1 cellular context compared by ENCODE assay signal in the genomic region with DNA sequence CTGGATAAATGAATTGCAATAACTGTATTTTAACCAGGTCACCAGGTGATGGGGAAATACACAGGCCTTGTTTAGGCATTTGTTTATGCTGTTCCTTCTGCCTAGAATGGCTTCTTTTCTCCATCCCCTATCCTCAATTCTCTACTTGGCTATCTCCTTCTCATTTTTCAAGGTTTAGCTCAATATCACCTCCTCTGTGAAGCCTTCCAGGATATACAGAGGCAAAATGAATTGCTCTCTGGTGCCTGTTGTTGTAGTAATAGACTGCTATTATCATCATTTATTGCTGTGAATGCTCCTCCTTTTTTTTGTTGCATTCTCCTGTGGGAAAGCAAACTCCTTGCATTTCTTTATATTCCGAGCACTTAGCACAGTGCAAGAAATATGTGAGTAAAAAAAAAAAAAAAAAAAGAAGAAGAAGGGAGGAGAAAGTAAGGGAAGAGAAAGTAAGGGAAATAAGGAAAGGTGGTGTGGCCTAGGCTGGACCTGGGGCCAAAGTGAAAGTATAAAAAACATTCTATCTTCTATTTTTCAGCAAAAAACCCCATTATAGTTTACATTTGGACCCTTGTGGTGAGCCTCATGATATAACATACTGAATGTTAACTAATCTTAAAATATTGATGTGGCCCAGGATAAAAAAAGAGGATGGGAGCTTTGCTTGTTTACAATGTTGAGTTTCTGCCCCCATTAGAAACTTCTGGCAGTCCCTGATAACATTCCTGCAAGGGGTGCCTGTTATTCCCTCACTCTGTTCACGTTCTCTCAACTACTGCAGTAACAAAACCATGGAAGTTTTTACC.
TF ChIP-seq lines count a peak whose summit lies in the region.

No MANE protein-coding gene starts in this region.

TF ChIP-seq in K562, 482 proteins besides CTCF, POLR2A, EP300 and RAD21 (continued from another document and continues in another):
- TF ChIP-seq, protein P1, sequence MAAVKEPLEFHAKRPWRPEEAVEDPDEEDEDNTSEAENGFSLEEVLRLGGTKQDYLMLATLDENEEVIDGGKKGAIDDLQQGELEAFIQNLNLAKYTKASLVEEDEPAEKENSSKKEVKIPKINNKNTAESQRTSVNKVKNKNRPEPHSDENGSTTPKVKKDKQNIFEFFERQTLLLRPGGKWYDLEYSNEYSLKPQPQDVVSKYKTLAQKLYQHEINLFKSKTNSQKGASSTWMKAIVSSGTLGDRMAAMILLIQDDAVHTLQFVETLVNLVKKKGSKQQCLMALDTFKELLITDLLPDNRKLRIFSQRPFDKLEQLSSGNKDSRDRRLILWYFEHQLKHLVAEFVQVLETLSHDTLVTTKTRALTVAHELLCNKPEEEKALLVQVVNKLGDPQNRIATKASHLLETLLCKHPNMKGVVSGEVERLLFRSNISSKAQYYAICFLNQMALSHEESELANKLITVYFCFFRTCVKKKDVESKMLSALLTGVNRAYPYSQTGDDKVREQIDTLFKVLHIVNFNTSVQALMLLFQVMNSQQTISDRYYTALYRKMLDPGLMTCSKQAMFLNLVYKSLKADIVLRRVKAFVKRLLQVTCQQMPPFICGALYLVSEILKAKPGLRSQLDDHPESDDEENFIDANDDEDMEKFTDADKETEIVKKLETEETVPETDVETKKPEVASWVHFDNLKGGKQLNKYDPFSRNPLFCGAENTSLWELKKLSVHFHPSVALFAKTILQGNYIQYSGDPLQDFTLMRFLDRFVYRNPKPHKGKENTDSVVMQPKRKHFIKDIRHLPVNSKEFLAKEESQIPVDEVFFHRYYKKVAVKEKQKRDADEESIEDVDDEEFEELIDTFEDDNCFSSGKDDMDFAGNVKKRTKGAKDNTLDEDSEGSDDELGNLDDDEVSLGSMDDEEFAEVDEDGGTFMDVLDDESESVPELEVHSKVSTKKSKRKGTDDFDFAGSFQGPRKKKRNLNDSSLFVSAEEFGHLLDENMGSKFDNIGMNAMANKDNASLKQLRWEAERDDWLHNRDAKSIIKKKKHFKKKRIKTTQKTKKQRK (IDR thresholded peaks at IDR 0.05; ENCODE audit: borderline replicate concordance, low read depth, low read length): no peak
- TF ChIP-seq JUN (IDR thresholded peaks at IDR 0.05; ENCODE audit: borderline replicate concordance, low read depth, low read length) (no peak), JUN (CRISPR knock-in tag; IDR thresholded peaks at IDR 0.05; ENCODE audit: borderline replicate concordance) (no peak), SRSF7 (optimal IDR thresholded peaks at IDR 0.05; ENCODE audit: low read depth, low read length) (no peak), BCOR (IDR thresholded peaks at IDR 0.05) (0 out of 2 replicates have a peak, but pooled peaks have one; percentile 30), MEIS2 (IDR thresholded peaks at IDR 0.05; ENCODE audit: partially characterized antibody) (no peak), RFX7 (CRISPR knock-in tag; IDR thresholded peaks at IDR 0.05) (no peak), RBM34 (IDR thresholded peaks at IDR 0.05; ENCODE audit: borderline replicate concordance, insufficient read depth, low read length) (no peak), NFYB (IDR thresholded peaks at IDR 0.05; ENCODE audit: extremely low read depth, insufficient read length) (no peak), NCOA1 (IDR thresholded peaks at IDR 0.05; ENCODE audit: low read depth) (0 out of 2 replicates have a peak, but pooled peaks have one; percentile 28), SMARCA5 (IDR thresholded peaks at IDR 0.05) (peak; percentile 54; the same call in 1 of the 2 replicates), FOXK2 (conservative IDR thresholded peaks at IDR 0.05 in 1 of 2, IDR thresholded peaks at IDR 0.05 in 1 of 2; ENCODE audit: low read depth in 2 of 2) (peak; percentile 91 to 92), NCOR1 (IDR thresholded peaks at IDR 0.05) (peak; percentile 66), POLR2B (IDR thresholded peaks at IDR 0.05; ENCODE audit: low read depth, partially characterized antibody) (no peak), NEUROD1 (IDR thresholded peaks at IDR 0.05; ENCODE audit: borderline replicate concordance, low read depth, low read length, partially characterized antibody) (peak; percentile 35), BHLHE40 (IDR thresholded peaks at IDR 0.05; ENCODE audit: low read length) (peak; percentile 55; the same call in 1 of the 2 replicates), CBX3 (IDR thresholded peaks at IDR 0.05; ENCODE audit: borderline replicate concordance in 1 of 2, low read length in 2 of 2) (no peak), PHB (CRISPR knock-in tag; IDR thresholded peaks at IDR 0.05) (no peak), PURB (CRISPR knock-in tag; IDR thresholded peaks at IDR 0.05; ENCODE audit: low read depth) (no peak), PHF20 (IDR thresholded peaks at IDR 0.05; ENCODE audit: partially characterized antibody) (no peak), KHSRP (IDR thresholded peaks at IDR 0.05) (no peak), SMARCE1 (IDR thresholded peaks at IDR 0.05) (peak; percentile 83; the same call in 1 of the 2 replicates), RBM25 (IDR thresholded peaks at IDR 0.05; ENCODE audit: low read depth, low read length, severe bottlenecking) (peak; percentile 87), CEBPB (tag; IDR thresholded peaks at IDR 0.05) (no peak), CBFA2T2 (conservative IDR thresholded peaks at IDR 0.05) (peak; percentile 67), ZNF445 (CRISPR knock-in tag; IDR thresholded peaks at IDR 0.05; ENCODE audit: low read depth) (no peak), HMG20B (CRISPR knock-in tag; IDR thresholded peaks at IDR 0.05) (no peak), MAFF (IDR thresholded peaks at IDR 0.05; ENCODE audit: low read length) (no peak), KLF6 (CRISPR knock-in tag; IDR thresholded peaks at IDR 0.05; ENCODE audit: borderline replicate concordance) (no peak), ZKSCAN1 (IDR thresholded peaks at IDR 0.05; ENCODE audit: low read depth, low read length) (no peak), JUND (IDR thresholded peaks at IDR 0.05; ENCODE audit: borderline replicate concordance, low read depth, low read length) (no peak), JUND (tag; IDR thresholded peaks at IDR 0.05; ENCODE audit: borderline replicate concordance, low read depth, low read length) (peak; percentile 11; the same call in 1 of the 3 replicates), HDAC2 (IDR thresholded peaks at IDR 0.05) (0 out of 2 replicates have a peak, but pooled peaks have one; percentile 16), NCOA4 (IDR thresholded peaks at IDR 0.05; ENCODE audit: partially characterized antibody) (no peak), FOXJ2 (tag; IDR thresholded peaks at IDR 0.05) (0 out of 2 replicates have a peak, but pooled peaks have one; percentile 18), ZNF668 (CRISPR knock-in tag; IDR thresholded peaks at IDR 0.05) (no peak), ETV5 (CRISPR knock-in tag; IDR thresholded peaks at IDR 0.05; ENCODE audit: low read depth) (no peak)
- TF ChIP-seq, protein P2, sequence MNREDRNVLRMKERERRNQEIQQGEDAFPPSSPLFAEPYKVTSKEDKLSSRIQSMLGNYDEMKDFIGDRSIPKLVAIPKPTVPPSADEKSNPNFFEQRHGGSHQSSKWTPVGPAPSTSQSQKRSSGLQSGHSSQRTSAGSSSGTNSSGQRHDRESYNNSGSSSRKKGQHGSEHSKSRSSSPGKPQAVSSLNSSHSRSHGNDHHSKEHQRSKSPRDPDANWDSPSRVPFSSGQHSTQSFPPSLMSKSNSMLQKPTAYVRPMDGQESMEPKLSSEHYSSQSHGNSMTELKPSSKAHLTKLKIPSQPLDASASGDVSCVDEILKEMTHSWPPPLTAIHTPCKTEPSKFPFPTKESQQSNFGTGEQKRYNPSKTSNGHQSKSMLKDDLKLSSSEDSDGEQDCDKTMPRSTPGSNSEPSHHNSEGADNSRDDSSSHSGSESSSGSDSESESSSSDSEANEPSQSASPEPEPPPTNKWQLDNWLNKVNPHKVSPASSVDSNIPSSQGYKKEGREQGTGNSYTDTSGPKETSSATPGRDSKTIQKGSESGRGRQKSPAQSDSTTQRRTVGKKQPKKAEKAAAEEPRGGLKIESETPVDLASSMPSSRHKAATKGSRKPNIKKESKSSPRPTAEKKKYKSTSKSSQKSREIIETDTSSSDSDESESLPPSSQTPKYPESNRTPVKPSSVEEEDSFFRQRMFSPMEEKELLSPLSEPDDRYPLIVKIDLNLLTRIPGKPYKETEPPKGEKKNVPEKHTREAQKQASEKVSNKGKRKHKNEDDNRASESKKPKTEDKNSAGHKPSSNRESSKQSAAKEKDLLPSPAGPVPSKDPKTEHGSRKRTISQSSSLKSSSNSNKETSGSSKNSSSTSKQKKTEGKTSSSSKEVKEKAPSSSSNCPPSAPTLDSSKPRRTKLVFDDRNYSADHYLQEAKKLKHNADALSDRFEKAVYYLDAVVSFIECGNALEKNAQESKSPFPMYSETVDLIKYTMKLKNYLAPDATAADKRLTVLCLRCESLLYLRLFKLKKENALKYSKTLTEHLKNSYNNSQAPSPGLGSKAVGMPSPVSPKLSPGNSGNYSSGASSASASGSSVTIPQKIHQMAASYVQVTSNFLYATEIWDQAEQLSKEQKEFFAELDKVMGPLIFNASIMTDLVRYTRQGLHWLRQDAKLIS (CRISPR knock-in tag; IDR thresholded peaks at IDR 0.05): no peak
- TF ChIP-seq, protein P3, sequence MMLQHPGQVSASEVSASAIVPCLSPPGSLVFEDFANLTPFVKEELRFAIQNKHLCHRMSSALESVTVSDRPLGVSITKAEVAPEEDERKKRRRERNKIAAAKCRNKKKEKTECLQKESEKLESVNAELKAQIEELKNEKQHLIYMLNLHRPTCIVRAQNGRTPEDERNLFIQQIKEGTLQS (IDR thresholded peaks at IDR 0.05): no peak
- TF ChIP-seq, protein P3 (CRISPR knock-in tag; conservative IDR thresholded peaks at IDR 0.05): no peak
- TF ChIP-seq, protein P4, sequence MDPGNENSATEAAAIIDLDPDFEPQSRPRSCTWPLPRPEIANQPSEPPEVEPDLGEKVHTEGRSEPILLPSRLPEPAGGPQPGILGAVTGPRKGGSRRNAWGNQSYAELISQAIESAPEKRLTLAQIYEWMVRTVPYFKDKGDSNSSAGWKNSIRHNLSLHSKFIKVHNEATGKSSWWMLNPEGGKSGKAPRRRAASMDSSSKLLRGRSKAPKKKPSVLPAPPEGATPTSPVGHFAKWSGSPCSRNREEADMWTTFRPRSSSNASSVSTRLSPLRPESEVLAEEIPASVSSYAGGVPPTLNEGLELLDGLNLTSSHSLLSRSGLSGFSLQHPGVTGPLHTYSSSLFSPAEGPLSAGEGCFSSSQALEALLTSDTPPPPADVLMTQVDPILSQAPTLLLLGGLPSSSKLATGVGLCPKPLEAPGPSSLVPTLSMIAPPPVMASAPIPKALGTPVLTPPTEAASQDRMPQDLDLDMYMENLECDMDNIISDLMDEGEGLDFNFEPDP (CRISPR knock-in tag; IDR thresholded peaks at IDR 0.05): no peak
- TF ChIP-seq, protein P5, sequence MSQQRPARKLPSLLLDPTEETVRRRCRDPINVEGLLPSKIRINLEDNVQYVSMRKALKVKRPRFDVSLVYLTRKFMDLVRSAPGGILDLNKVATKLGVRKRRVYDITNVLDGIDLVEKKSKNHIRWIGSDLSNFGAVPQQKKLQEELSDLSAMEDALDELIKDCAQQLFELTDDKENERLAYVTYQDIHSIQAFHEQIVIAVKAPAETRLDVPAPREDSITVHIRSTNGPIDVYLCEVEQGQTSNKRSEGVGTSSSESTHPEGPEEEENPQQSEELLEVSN (IDR thresholded peaks at IDR 0.05; ENCODE audit: borderline replicate concordance in 1 of 2, extremely low read depth in 1 of 2, insufficient read depth in 1 of 2, insufficient read length in 1 of 2, low read depth in 1 of 2, low read length in 1 of 2, poor library complexity in 1 of 2, severe bottlenecking in 1 of 2): no peak
- TF ChIP-seq, protein P6, sequence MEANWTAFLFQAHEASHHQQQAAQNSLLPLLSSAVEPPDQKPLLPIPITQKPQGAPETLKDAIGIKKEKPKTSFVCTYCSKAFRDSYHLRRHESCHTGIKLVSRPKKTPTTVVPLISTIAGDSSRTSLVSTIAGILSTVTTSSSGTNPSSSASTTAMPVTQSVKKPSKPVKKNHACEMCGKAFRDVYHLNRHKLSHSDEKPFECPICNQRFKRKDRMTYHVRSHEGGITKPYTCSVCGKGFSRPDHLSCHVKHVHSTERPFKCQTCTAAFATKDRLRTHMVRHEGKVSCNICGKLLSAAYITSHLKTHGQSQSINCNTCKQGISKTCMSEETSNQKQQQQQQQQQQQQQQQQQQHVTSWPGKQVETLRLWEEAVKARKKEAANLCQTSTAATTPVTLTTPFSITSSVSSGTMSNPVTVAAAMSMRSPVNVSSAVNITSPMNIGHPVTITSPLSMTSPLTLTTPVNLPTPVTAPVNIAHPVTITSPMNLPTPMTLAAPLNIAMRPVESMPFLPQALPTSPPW (CRISPR knock-in tag; IDR thresholded peaks at IDR 0.05): no peak
- TF ChIP-seq, protein P7, sequence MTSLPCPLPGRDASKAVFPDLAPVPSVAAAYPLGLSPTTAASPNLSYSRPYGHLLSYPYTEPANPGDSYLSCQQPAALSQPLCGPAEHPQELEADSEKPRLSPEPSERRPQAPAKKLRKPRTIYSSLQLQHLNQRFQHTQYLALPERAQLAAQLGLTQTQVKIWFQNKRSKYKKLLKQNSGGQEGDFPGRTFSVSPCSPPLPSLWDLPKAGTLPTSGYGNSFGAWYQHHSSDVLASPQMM (CRISPR knock-in tag; IDR thresholded peaks at IDR 0.05): no peak
- TF ChIP-seq, protein P8, sequence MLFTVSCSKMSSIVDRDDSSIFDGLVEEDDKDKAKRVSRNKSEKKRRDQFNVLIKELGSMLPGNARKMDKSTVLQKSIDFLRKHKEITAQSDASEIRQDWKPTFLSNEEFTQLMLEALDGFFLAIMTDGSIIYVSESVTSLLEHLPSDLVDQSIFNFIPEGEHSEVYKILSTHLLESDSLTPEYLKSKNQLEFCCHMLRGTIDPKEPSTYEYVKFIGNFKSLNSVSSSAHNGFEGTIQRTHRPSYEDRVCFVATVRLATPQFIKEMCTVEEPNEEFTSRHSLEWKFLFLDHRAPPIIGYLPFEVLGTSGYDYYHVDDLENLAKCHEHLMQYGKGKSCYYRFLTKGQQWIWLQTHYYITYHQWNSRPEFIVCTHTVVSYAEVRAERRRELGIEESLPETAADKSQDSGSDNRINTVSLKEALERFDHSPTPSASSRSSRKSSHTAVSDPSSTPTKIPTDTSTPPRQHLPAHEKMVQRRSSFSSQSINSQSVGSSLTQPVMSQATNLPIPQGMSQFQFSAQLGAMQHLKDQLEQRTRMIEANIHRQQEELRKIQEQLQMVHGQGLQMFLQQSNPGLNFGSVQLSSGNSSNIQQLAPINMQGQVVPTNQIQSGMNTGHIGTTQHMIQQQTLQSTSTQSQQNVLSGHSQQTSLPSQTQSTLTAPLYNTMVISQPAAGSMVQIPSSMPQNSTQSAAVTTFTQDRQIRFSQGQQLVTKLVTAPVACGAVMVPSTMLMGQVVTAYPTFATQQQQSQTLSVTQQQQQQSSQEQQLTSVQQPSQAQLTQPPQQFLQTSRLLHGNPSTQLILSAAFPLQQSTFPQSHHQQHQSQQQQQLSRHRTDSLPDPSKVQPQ (CRISPR knock-in tag; IDR thresholded peaks at IDR 0.05; ENCODE audit: borderline replicate concordance): no peak
